In genomic region chr5:40406426-40407211, GRCh38 we compare ENCODE assay signal across 11 cellular contexts.
DNase-seq lines count a peak whose midpoint lies in the region; ATAC-seq and TF ChIP-seq lines count a peak whose summit lies in the region.
"Had no signal": no experiment of that assay in that cellular context is flagged by ENCODE, and none has a peak within 500 bp of the region (broad histone marks: within the 10 kb centered on the region; RNA-seq: fewer than 3 reads in every experiment).

No MANE protein-coding gene starts in this region.

- H3K36me3 ChIP-seq in left ventricle myocardium inferior (no peaks in the 10 kb centered on the region), PC-9 (ENCODE audit: low read depth) (no peaks in the 10 kb centered on the region), upper lobe of left lung (no peaks in the 10 kb centered on the region)

- DNase-seq in left ventricle myocardium inferior (no peak), Right ventricle myocardium inferior (ENCODE audit: missing footprints) (no peak), PC-9 (peak in 1 of 2 experiments; percentile 21), right cardiac atrium (no peak), upper lobe of left lung (peak in 1 of 2 donors; percentile 31), DMS53 treated with DMSO at 0.1 percent for 48 hours (lab: John Stamatoyannopoulos, UW; ENCODE audit: unreplicated experiment) (no peak), NCI-H526 treated with DMSO at 0.1 percent for 48 hours (lab: John Stamatoyannopoulos, UW) (no peak)
- DNase-seq: activated CD4-positive, CD25-positive, alpha-beta regulatory T cell treated with anti-CD3 and anti-CD28 coated beads, Interleukin-2, amount 50 U/mL, for 72 hours; C1 segment of cervical spinal cord; head of caudate nucleus had no signal

- H3K4me1 ChIP-seq in left ventricle myocardium inferior, result peaks cover 46% of the 10 kb centered on the region
- H3K4me1 ChIP-seq in PC-9 (replicated peaks; ENCODE audit: insufficient read depth), result peaks cover 39% of the 10 kb centered on the region
- peaks cover 4% of the 10 kb centered on the region for H3K4me1 ChIP-seq in right cardiac atrium (ENCODE audit: control insufficient read depth, insufficient read depth, low read length)
- H3K4me1 ChIP-seq in upper lobe of left lung, result peaks cover 21 to 45% (median 33%) of the 10 kb centered on the region in 4 donors

- H3K79me2 ChIP-seq in PC-9 (ENCODE audit: low read depth), result no peaks in the 10 kb centered on the region

- H3K9me2 ChIP-seq in PC-9 (ENCODE audit: insufficient read depth), result no peaks in the 10 kb centered on the region

- TF ChIP-seq EP300 in upper lobe of left lung (IDR thresholded peaks at IDR 0.05), result no peak

- WGBS in right cardiac atrium, result 64% methylated on average over 8 of the region's 8 CpGs
- 60 to 64% methylated on average over 8 of the region's 8 CpGs for WGBS in upper lobe of left lung, 2 donors

- no peak for ATAC-seq in Right ventricle myocardium inferior
- ATAC-seq in right cardiac atrium, result peak in 1 of 2 donors; percentile 39
- peak; percentile 27 to 68 for ATAC-seq in upper lobe of left lung (ENCODE audit: low FRiP score in 2 of 2)
- ATAC-seq in HG03095 (IDR thresholded peaks at IDR 0.05; ENCODE audit: unreplicated experiment), result no peak

- H4K20me1 ChIP-seq in PC-9 (ENCODE audit: insufficient read depth), result no peaks in the 10 kb centered on the region

- intact Hi-C loops in left ventricle myocardium inferior (cut with micrococcal nuclease), result loop anchor here (10.0 kb wide), 1 partner anchor 268 kb away; the partner anchor contains the start of gene PTGER4
- intact Hi-C loops in Right ventricle myocardium inferior (cut with DNase I), result no loop called here
- intact Hi-C loops in PC-9 (cut with micrococcal nuclease; ENCODE audit: unreplicated experiment), result no loop called here
- intact Hi-C loops in right cardiac atrium (cut with DNase I), result no loop called here

- TF ChIP-seq POLR2A in upper lobe of left lung (IDR thresholded peaks at IDR 0.05), result no peak

- TF ChIP-seq CTCF in left ventricle myocardium inferior (IDR thresholded peaks at IDR 0.05; ENCODE audit: borderline replicate concordance), result no peak
- TF ChIP-seq CTCF in PC-9 (conservative IDR thresholded peaks at IDR 0.05), result no peak
- no peak for TF ChIP-seq CTCF in upper lobe of left lung (IDR thresholded peaks at IDR 0.05)

- no peak overlapping the region for H3K4me2 ChIP-seq in PC-9

- BruUV-seq in PC-9 (replicated peaks; lab: Mats Ljungman, UMichigan), result no TSS peak

- POLR2A ChIA-PET in PC-9 (lab: Charles Lee; ENCODE audit: unreplicated experiment), result no interaction called here

- peaks cover 13% of the 10 kb centered on the region for H3F3A ChIP-seq in PC-9 (ENCODE audit: insufficient read depth, low read depth)

- CTCF ChIA-PET in PC-9 (lab: Charles Lee), result interaction anchor here (0.6 kb wide), 1 partner anchor 292 kb away, joined by 3 read pairs; no protein-coding TSS in a partner anchor

- H3K9me3 ChIP-seq in left ventricle myocardium inferior (replicated peaks), result no peaks in the 10 kb centered on the region
- peaks cover 29% of the 10 kb centered on the region for H3K9me3 ChIP-seq in PC-9 (ENCODE audit: insufficient read depth, low read depth)
- peaks cover 4% of the 10 kb centered on the region for H3K9me3 ChIP-seq in right cardiac atrium (ENCODE audit: control insufficient read depth, low read length)
- no peaks in the 10 kb centered on the region for H3K9me3 ChIP-seq in upper lobe of left lung

- H3K27me3 ChIP-seq in left ventricle myocardium inferior (ENCODE audit: low read depth), result no peaks in the 10 kb centered on the region
- H3K27me3 ChIP-seq in PC-9 (ENCODE audit: insufficient read depth, low read depth), result no peaks in the 10 kb centered on the region
- no peaks in the 10 kb centered on the region for H3K27me3 ChIP-seq in right cardiac atrium (ENCODE audit: control insufficient read depth, insufficient read depth)
- no peaks in the 10 kb centered on the region for H3K27me3 ChIP-seq in upper lobe of left lung

- H3K4me3 ChIP-seq in left ventricle myocardium inferior (no peak overlapping the region), PC-9 (no peak overlapping the region), right cardiac atrium (ENCODE audit: low read length) (no peak overlapping the region), upper lobe of left lung (no peak overlapping the region)

- H2AFZ ChIP-seq in PC-9, result 0 out of 2 replicates have a peak overlapping the region, but pooled peaks have one; percentile 2

- H3K27ac ChIP-seq in left ventricle myocardium inferior (replicated peaks), result peak overlapping the region; percentile 67
- no peak overlapping the region for H3K27ac ChIP-seq in PC-9
- H3K27ac ChIP-seq in right cardiac atrium (ENCODE audit: low read length), result peak overlapping the region; percentile 71
- peak overlapping the region; percentile 71 to 79 (median 76) for H3K27ac ChIP-seq in upper lobe of left lung

Comparison
In these comparisons a context has a peak if more than half of its experiments do, and no peak if none do; other contexts are left out.
1. ATAC-seq: peak in upper lobe of left lung (2 of 2); none in Right ventricle myocardium inferior (single experiment) and HG03095 (single experiment).